In the genomic region with DNA sequence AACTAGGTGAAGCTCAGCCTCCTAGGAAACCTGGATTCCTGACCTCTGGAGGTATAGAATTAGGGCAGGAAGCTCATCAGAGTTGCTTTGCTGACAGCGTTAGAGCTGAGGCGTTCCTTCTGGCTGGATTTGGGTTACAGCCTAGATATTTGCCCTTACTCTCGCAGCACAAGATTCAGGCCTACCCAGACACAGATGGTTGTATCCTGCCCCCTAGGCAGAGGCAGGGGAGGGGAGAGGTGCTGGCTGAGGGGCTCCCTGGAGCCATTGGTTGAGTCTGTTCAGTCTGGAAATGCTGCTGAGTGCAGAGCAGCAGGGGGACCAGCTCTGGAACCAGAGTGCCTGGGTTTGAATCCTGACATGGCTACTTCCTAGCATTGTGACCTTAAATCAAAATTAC, we compare ENCODE assay signal across 11 cellular contexts.
DNase-seq lines count a peak whose midpoint lies in the region; ATAC-seq and TF ChIP-seq lines count a peak whose summit lies in the region.
"Had no signal": no experiment of that assay in that cellular context is flagged by ENCODE, and none has a peak within 500 bp of the region (broad histone marks: within the 10 kb centered on the region; RNA-seq: fewer than 3 reads in every experiment).

No MANE protein-coding gene starts in this region.

- H3K27me3 ChIP-seq in mesenchymal stem cell (ENCODE audit: control insufficient read depth in 1 of 2, insufficient read depth in 1 of 2, low read length in 2 of 2), result no peaks in the 10 kb centered on the region

- H3K4me1 ChIP-seq in mesenchymal stem cell (ENCODE audit: control insufficient read depth, insufficient read depth, low read depth, low read length), result peaks cover 20% of the 10 kb centered on the region

- no peak overlapping the region for H2BK120ac ChIP-seq in mesenchymal stem cell (ENCODE audit: low read depth, low read length)

- peak overlapping the region; percentile 87 for H3K27ac Mint-ChIP-seq in activated CD8-positive, alpha-beta memory T cell treated with anti-CD3 and anti-CD28 coated beads, Interleukin-2, amount 10 ng/mL, durations not matched to agents 7 days and 5 days
- peak overlapping the region; percentile 73 for H3K27ac Mint-ChIP-seq in type B pancreatic cell

- H2BK5ac ChIP-seq in mesenchymal stem cell (ENCODE audit: low read depth, low read length, poor library complexity, severe bottlenecking), result no peak overlapping the region

- DNase-seq in activated CD8-positive, alpha-beta memory T cell treated with anti-CD3 and anti-CD28 coated beads, Interleukin-2, amount 10 ng/mL, durations not matched to agents 7 days and 5 days, result no peak
- no peak for DNase-seq in activated CD8-positive, alpha-beta memory T cell treated with anti-CD3 and anti-CD28 coated beads, Interleukin-2, amount 50 U/mL, for 48 hours
- DNase-seq in cerebellar cortex (ENCODE audit: low spot score) (peak; percentile 57), mesenchymal stem cell (no peak), type B pancreatic cell (ENCODE audit: extremely low spot score, unreplicated experiment) (no peak), NCI-H82 (lab: John Stamatoyannopoulos, UW) (no peak), GM03348 (ENCODE audit: low spot score) (no peak)
- DNase-seq: NCI-H345; stimulated activated CD4-positive, alpha-beta T cell treated with anti-CD3 and anti-CD28 coated beads, Interleukin-4, amount 100 ng/mL, for 24 hours; SW 1271 had no signal

- H3K36me3 Mint-ChIP-seq in activated CD8-positive, alpha-beta memory T cell treated with anti-CD3 and anti-CD28 coated beads, Interleukin-2, amount 10 ng/mL, durations not matched to agents 7 days and 5 days, result no peaks in the 10 kb centered on the region
- peaks cover 8% of the 10 kb centered on the region for H3K36me3 Mint-ChIP-seq in type B pancreatic cell

- H2AK5ac ChIP-seq in mesenchymal stem cell (ENCODE audit: low read length, severe bottlenecking), result no peak overlapping the region

- H3K9me3 Mint-ChIP-seq in activated CD8-positive, alpha-beta memory T cell treated with anti-CD3 and anti-CD28 coated beads, Interleukin-2, amount 10 ng/mL, durations not matched to agents 7 days and 5 days (ENCODE audit: low read depth), result no peaks in the 10 kb centered on the region
- H3K9me3 Mint-ChIP-seq in type B pancreatic cell, result no peaks in the 10 kb centered on the region

- no peak for ATAC-seq in activated CD8-positive, alpha-beta memory T cell treated with anti-CD3 and anti-CD28 coated beads, Interleukin-2, amount 10 ng/mL, durations not matched to agents 7 days and 5 days
- no peak for ATAC-seq in HG03442 (IDR thresholded peaks at IDR 0.05; ENCODE audit: unreplicated experiment)

- TF ChIP-seq CTCF in type B pancreatic cell (conservative IDR thresholded peaks at IDR 0.05), result no peak

- H3K9me3 ChIP-seq in mesenchymal stem cell (ENCODE audit: control insufficient read depth, low read length), result no peaks in the 10 kb centered on the region

- H3K14ac ChIP-seq in mesenchymal stem cell (ENCODE audit: low read length in 2 of 2), result no peak overlapping the region

- 70% methylated on average over 2 of the region's 3 CpGs for WGBS in mesenchymal stem cell

- no peak overlapping the region for H3K4me3 ChIP-seq in mesenchymal stem cell (ENCODE audit: insufficient read depth in 1 of 2, low read depth in 1 of 2, low read length in 2 of 2)

- no peak overlapping the region for H2AFZ ChIP-seq in mesenchymal stem cell (ENCODE audit: low read depth, low read length)

- no peak overlapping the region for H4K91ac ChIP-seq in mesenchymal stem cell (ENCODE audit: low read length)

- CTCF ChIA-PET in activated CD8-positive, alpha-beta memory T cell treated with anti-CD3 and anti-CD28 coated beads, Interleukin-2, amount 10 ng/mL, durations not matched to agents 7 days and 5 days (lab: Charles Lee), result interaction anchor here (1.3 to 1.4 kb wide), 2 partner anchors 21 to 30 kb away, joined by 3 to 4 read pairs; no protein-coding TSS in a partner anchor

- H3K4me1 Mint-ChIP-seq in activated CD8-positive, alpha-beta memory T cell treated with anti-CD3 and anti-CD28 coated beads, Interleukin-2, amount 10 ng/mL, durations not matched to agents 7 days and 5 days, result peaks cover 77% of the 10 kb centered on the region
- peaks cover 38% of the 10 kb centered on the region for H3K4me1 Mint-ChIP-seq in type B pancreatic cell (ENCODE audit: unreplicated experiment)

- H3K27ac ChIP-seq in mesenchymal stem cell (ENCODE audit: low read length, poor library complexity, severe bottlenecking), result no peak overlapping the region

- peak overlapping the region; percentile 32 for H3K9ac ChIP-seq in mesenchymal stem cell (ENCODE audit: low read length)

- H3K4me3 Mint-ChIP-seq in activated CD8-positive, alpha-beta memory T cell treated with anti-CD3 and anti-CD28 coated beads, Interleukin-2, amount 10 ng/mL, durations not matched to agents 7 days and 5 days, result no peak overlapping the region
- H3K4me3 Mint-ChIP-seq in type B pancreatic cell, result no peak overlapping the region

- no peak overlapping the region for H2BK12ac ChIP-seq in mesenchymal stem cell (ENCODE audit: low read length in 2 of 2)

- H2BK15ac ChIP-seq in mesenchymal stem cell (ENCODE audit: low read depth, poor library complexity, severe bottlenecking), result no peak overlapping the region

- no peak overlapping the region for H3K4me2 ChIP-seq in mesenchymal stem cell (ENCODE audit: low read length, poor library complexity, severe bottlenecking)

- peaks cover 0 to 3% of the 10 kb centered on the region in 2 experiments for H3K36me3 ChIP-seq in mesenchymal stem cell (ENCODE audit: control insufficient read depth in 1 of 2, insufficient read depth in 2 of 2, low read depth in 1 of 2, low read length in 2 of 2)

- peak overlapping the region in 1 of 2 experiments; percentile 7 for H3K18ac ChIP-seq in mesenchymal stem cell (ENCODE audit: low read depth in 1 of 2, low read length in 2 of 2)

- H3K79me1 ChIP-seq in mesenchymal stem cell (replicated peaks; ENCODE audit: low read length, poor library complexity, severe bottlenecking), result peaks cover 39% of the 10 kb centered on the region

- no peak overlapping the region for H4K8ac ChIP-seq in mesenchymal stem cell (ENCODE audit: low read length)

- H3K23ac ChIP-seq in mesenchymal stem cell (ENCODE audit: low read length in 2 of 2), result no peak overlapping the region

- H3K27me3 Mint-ChIP-seq in activated CD8-positive, alpha-beta memory T cell treated with anti-CD3 and anti-CD28 coated beads, Interleukin-2, amount 10 ng/mL, durations not matched to agents 7 days and 5 days, result no peaks in the 10 kb centered on the region
- no peaks in the 10 kb centered on the region for H3K27me3 Mint-ChIP-seq in type B pancreatic cell

- H3K4ac ChIP-seq in mesenchymal stem cell (ENCODE audit: low read depth in 1 of 2, low read length in 2 of 2), result no peak overlapping the region
